8 cellular contexts compared by ENCODE assay signal in the genomic region with DNA sequence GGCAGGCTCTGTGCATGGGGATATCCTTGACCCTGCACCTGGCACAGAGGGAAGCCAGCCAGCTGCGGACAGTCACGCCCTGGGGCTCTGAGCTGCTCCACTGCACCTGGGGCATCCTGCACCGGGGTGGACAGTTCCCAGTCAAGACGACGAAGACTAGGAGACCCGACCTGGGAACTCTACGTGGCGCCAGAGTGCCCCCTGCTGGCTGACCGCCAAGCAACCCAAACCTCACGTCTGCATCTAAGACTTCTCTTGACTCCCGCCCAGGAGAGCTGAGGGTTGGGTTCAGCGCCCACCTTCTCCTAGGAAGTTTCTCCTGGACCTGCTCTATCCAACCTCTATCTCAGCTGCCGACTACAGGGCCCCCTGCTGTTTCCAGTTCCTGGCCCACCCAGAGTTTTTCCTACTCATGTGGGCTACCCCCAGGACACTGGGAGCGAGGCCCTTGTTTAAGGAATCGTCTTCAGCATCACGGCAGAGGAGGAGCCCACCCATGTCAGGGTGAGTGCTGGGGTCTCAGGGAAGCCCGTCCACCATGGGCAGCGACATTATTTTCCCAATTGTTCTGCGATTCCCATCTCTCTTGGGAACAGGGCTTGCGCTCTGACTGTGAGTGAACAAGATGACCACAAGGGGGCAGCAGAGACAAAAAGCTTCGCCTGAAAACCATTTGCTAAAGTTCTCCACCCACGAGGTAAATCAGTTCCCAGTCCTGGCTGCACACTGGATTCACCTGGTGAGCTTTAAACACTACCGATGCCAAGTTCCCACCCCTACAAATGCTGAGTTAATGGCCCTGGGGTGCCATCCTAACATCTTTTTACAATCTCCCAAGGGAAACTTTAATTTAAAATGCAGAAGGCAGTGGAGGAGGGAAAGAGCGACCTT. TPM values are rescaled to one million over a fixed set of nuclear protein-coding genes. Genes with fewer than 3 reads are reported as not detected.
DNase-seq lines count a peak whose midpoint lies in the region; ATAC-seq and TF ChIP-seq lines count a peak whose summit lies in the region.

No MANE protein-coding gene starts in this region.

- H3F3A ChIP-seq in SU-DHL-6 (ENCODE audit: insufficient read depth), result no peaks in the 10 kb centered on the region

- intact Hi-C loops in left ventricle myocardium superior (cut with micrococcal nuclease) (loop anchor here (5.0 kb wide), 1 partner anchor 85 kb away; no protein-coding TSS in a partner anchor), posterior vena cava (cut with DNase I) (loop anchor here (5.0 to 10.0 kb wide), 2 partner anchors 90 to 202 kb away; no protein-coding TSS in a partner anchor)

- H3K9me3 ChIP-seq in SU-DHL-6 (ENCODE audit: insufficient read depth, low read length), result no peaks in the 10 kb centered on the region

- no peak overlapping the region for H3K27ac ChIP-seq in SU-DHL-6 (ENCODE audit: low read depth, low read length)

- no peak overlapping the region for H3K27ac Mint-ChIP-seq in activated naive CD8-positive, alpha-beta T cell treated with anti-CD3 and anti-CD28 coated beads, Interleukin-2, amount 50 U/mL, for 24 hours

- H3K4me3 ChIP-seq in AG09309 (ENCODE audit: control insufficient read depth, low read depth, low read length), result no peak overlapping the region
- no peak overlapping the region for H3K4me3 ChIP-seq in NB4 (ENCODE audit: low read depth, low read length)
- H3K4me3 ChIP-seq in SU-DHL-6 (ENCODE audit: insufficient read depth, low read length, poor library complexity, severe bottlenecking), result no peak overlapping the region

- no peaks in the 10 kb centered on the region for H3K9me3 Mint-ChIP-seq in activated naive CD8-positive, alpha-beta T cell treated with anti-CD3 and anti-CD28 coated beads, Interleukin-2, amount 50 U/mL, for 24 hours

- H2AFZ ChIP-seq in SU-DHL-6 (ENCODE audit: low read depth, low read length, severe bottlenecking), result no peak overlapping the region

- TF ChIP-seq CTCF in AG09309 (IDR thresholded peaks at IDR 0.05; ENCODE audit: control insufficient read depth, insufficient read depth, low read depth, low read length, missing control alignments) (peak; percentile 87), NB4 (IDR thresholded peaks at IDR 0.05; ENCODE audit: low read depth, low read length) (peak; percentile 91), SU-DHL-6 (IDR thresholded peaks at IDR 0.05; ENCODE audit: insufficient read depth, low read length, poor library complexity, severe bottlenecking) (peak; percentile 90)

- H3K4me1 Mint-ChIP-seq in activated naive CD8-positive, alpha-beta T cell treated with anti-CD3 and anti-CD28 coated beads, Interleukin-2, amount 50 U/mL, for 24 hours, result peaks cover 2% of the 10 kb centered on the region

- no peaks in the 10 kb centered on the region for H3K27me3 ChIP-seq in SU-DHL-6 (ENCODE audit: low read length)

- no peaks in the 10 kb centered on the region for H3K79me2 ChIP-seq in SU-DHL-6 (ENCODE audit: insufficient read depth, low read length)

- DNase-seq in AG09309 (ENCODE audit: low read depth) (peak; percentile 23), NB4 (ENCODE audit: low read depth) (peak; percentile 77), left ventricle myocardium superior (peak; percentile 39), posterior vena cava (ENCODE audit: low spot score) (peak; percentile 83)
- peak; percentile 68 for DNase-seq in activated naive CD8-positive, alpha-beta T cell treated with anti-CD3 and anti-CD28 coated beads, Interleukin-2, amount 50 U/mL, for 24 hours

- no peak overlapping the region for H3K4me3 Mint-ChIP-seq in activated naive CD8-positive, alpha-beta T cell treated with anti-CD3 and anti-CD28 coated beads, Interleukin-2, amount 50 U/mL, for 24 hours

- no peaks in the 10 kb centered on the region for H3K36me3 ChIP-seq in SU-DHL-6 (ENCODE audit: low read length)

- peaks cover 40% of the 10 kb centered on the region for H3K27me3 Mint-ChIP-seq in activated naive CD8-positive, alpha-beta T cell treated with anti-CD3 and anti-CD28 coated beads, Interleukin-2, amount 50 U/mL, for 24 hours

- H4K20me1 ChIP-seq in SU-DHL-6 (ENCODE audit: low read depth, low read length), result no peaks in the 10 kb centered on the region

- H3K9me2 ChIP-seq in SU-DHL-6 (replicated peaks; ENCODE audit: insufficient read depth, low read length), result no peaks in the 10 kb centered on the region

- no peaks in the 10 kb centered on the region for H3K36me3 Mint-ChIP-seq in activated naive CD8-positive, alpha-beta T cell treated with anti-CD3 and anti-CD28 coated beads, Interleukin-2, amount 50 U/mL, for 24 hours (ENCODE audit: low read depth)

- no peak overlapping the region for H3K9ac ChIP-seq in SU-DHL-6 (ENCODE audit: low read length)

- ATAC-seq in GM19372 (IDR thresholded peaks at IDR 0.05; ENCODE audit: low read depth, unreplicated experiment) (peak; percentile 78), left ventricle myocardium superior (peak; percentile 74), HG03135 (IDR thresholded peaks at IDR 0.05; ENCODE audit: unreplicated experiment) (no peak)
- peak; percentile 57 for ATAC-seq in activated naive CD8-positive, alpha-beta T cell treated with anti-CD3 and anti-CD28 coated beads, Interleukin-2, amount 50 U/mL, for 24 hours

- no peak overlapping the region for H3K4me2 ChIP-seq in SU-DHL-6 (ENCODE audit: low read depth, low read length, poor library complexity, severe bottlenecking)

- no peak for TF ChIP-seq POLR2A in NB4 (IDR thresholded peaks at IDR 0.05; ENCODE audit: extremely low read depth, insufficient read length)

RNA-seq across cellular contexts. Expression of a gene that starts 29.3 kb away (rescaled TPM):
- total RNA-seq in left ventricle myocardium superior (not detected), posterior vena cava (not detected)

RNA-seq across cellular contexts. Expression of a gene that starts 49.5 kb away (rescaled TPM):
- 5.4 TPM for total RNA-seq in left ventricle myocardium superior
- 10 to 100 TPM in 1 of 2 donors, 1 to 10 TPM in 1; 10.0 to 10.5 TPM for total RNA-seq in posterior vena cava

RNA-seq across cellular contexts. Expression of a gene that starts 54.0 kb away (rescaled TPM):
- total RNA-seq in left ventricle myocardium superior (1.6 TPM), posterior vena cava (1 to 10 TPM in 1 of 2 donors, under 1 TPM in 1; 0.62 to 1.2 TPM)

Comparison
In these comparisons a context has a peak if more than half of its experiments do, and no peak if none do; other contexts are left out.
1. DNase-seq: peak in every context shown above with its lines; median percentile 83 in posterior vena cava; 77 in NB4; 68 in activated naive CD8-positive, alpha-beta T cell treated with anti-CD3 and anti-CD28 coated beads, Interleukin-2, amount 50 U/mL, for 24 hours; 39 in left ventricle myocardium superior; 23 in AG09309.